ENCODE assay signal across 17 cellular contexts in genomic region chr10:98382691-98383101, GRCh38. TPM values are rescaled to one million over a fixed set of nuclear protein-coding genes. Genes with fewer than 3 reads are reported as not detected.
DNase-seq lines count a peak whose midpoint lies in the region; FAIRE-seq and TF ChIP-seq lines count a peak whose summit lies in the region.
"Had no signal": no experiment of that assay in that cellular context is flagged by ENCODE, and none has a peak within 500 bp of the region (broad histone marks: within the 10 kb centered on the region; RNA-seq: fewer than 3 reads in every experiment).

No MANE protein-coding gene starts in this region.

- no peaks in the 10 kb centered on the region for H3K36me3 Mint-ChIP-seq in activated CD4-positive, alpha-beta T cell treated with anti-CD3 and anti-CD28 coated beads, Interleukin-2, amount 10 ng/mL, durations not matched to agents 7 days and 5 days (ENCODE audit: low read depth)

- 72 to 77% methylated on average over 3 to 5 of the region's 5 CpGs for WGBS in testis, 2 donors

- H3K79me2 ChIP-seq in PC-9 (ENCODE audit: low read depth) (no peaks in the 10 kb centered on the region), endothelial cell of umbilical vein (ENCODE audit: control insufficient read depth, insufficient read depth, low read length) (no peaks in the 10 kb centered on the region)

- POLR2A ChIA-PET in PC-9 (lab: Charles Lee; ENCODE audit: unreplicated experiment) (no interaction called here), endothelial cell of umbilical vein (lab: Charles Lee) (no interaction called here)
- POLR2A ChIA-PET in activated CD4-positive, alpha-beta T cell treated with anti-CD3 and anti-CD28 coated beads, Interleukin-2, amount 10 ng/mL, durations not matched to agents 7 days and 5 days (lab: Charles Lee) = no interaction called here

- H3K4me3 Mint-ChIP-seq in activated CD4-positive, alpha-beta T cell treated with anti-CD3 and anti-CD28 coated beads, Interleukin-2, amount 10 ng/mL, durations not matched to agents 7 days and 5 days = no peak overlapping the region
- H3K4me3 Mint-ChIP-seq: CD4-positive, alpha-beta T cell had no signal

- H3K9me2 ChIP-seq in PC-9 (ENCODE audit: insufficient read depth) = no peaks in the 10 kb centered on the region

- TF ChIP-seq POLR2A in endothelial cell of umbilical vein (IDR thresholded peaks at IDR 0.05; ENCODE audit: low read depth, low read length) = no peak
- no peak for TF ChIP-seq POLR2A in testis (IDR thresholded peaks at IDR 0.05)

- no peak overlapping the region for H3K4me3 ChIP-seq in PC-9
- no peak overlapping the region for H3K4me3 ChIP-seq in endothelial cell of umbilical vein (replicated peaks in 1 of 3; ENCODE audit: insufficient read depth in 1 of 3, low read depth in 1 of 3, low read length in 3 of 3)
- H3K4me3 ChIP-seq in testis = no peak overlapping the region

- H3K9me1 ChIP-seq in endothelial cell of umbilical vein (replicated peaks; ENCODE audit: control insufficient read depth, extremely low read depth, insufficient read depth, low read length) = no peaks in the 10 kb centered on the region

- no peaks in the 10 kb centered on the region for H3K27me3 Mint-ChIP-seq in activated CD4-positive, alpha-beta T cell treated with anti-CD3 and anti-CD28 coated beads, Interleukin-2, amount 10 ng/mL, durations not matched to agents 7 days and 5 days
- H3K27me3 Mint-ChIP-seq: CD4-positive, alpha-beta T cell had no signal

- H3K27ac ChIP-seq in PC-9 = peak overlapping the region; percentile 57; the same call in 1 of the 2 replicates
- H3K27ac ChIP-seq in endothelial cell of umbilical vein (ENCODE audit: insufficient read depth, low read depth, low read length) = no peak overlapping the region
- H3K27ac ChIP-seq in testis = no peak overlapping the region

- H3K36me3 ChIP-seq in PC-9 (ENCODE audit: low read depth) = no peaks in the 10 kb centered on the region
- no peaks in the 10 kb centered on the region for H3K36me3 ChIP-seq in endothelial cell of umbilical vein (ENCODE audit: control insufficient read depth in 2 of 2, extremely low read depth in 1 of 2, insufficient read depth in 2 of 2, low read length in 2 of 2)
- H3K36me3 ChIP-seq in testis (ENCODE audit: low read depth, missing control alignments) = no peaks in the 10 kb centered on the region
- H3K36me3 ChIP-seq: BE2C had no signal

- H3K27ac Mint-ChIP-seq in activated CD4-positive, alpha-beta T cell treated with anti-CD3 and anti-CD28 coated beads, Interleukin-2, amount 10 ng/mL, durations not matched to agents 7 days and 5 days = no peak overlapping the region
- H3K27ac Mint-ChIP-seq: CD4-positive, alpha-beta T cell had no signal

- no peak for DNase-seq in PC-9
- DNase-seq in endothelial cell of umbilical vein (ENCODE audit: low read depth, low spot score) = no peak
- DNase-seq in myocyte (ENCODE audit: low read depth) = peak; percentile 47
- DNase-seq in testis = peak; percentile 26
- DNase-seq in NCI-H187 (lab: John Stamatoyannopoulos, UW) = no peak
- DNase-seq in activated CD4-positive, alpha-beta T cell treated with anti-CD3 and anti-CD28 coated beads, Interleukin-2, amount 10 ng/mL, durations not matched to agents 7 days and 5 days = no peak
- DNase-seq in DMS153 treated with DMSO at 0.1 percent for 48 hours (lab: John Stamatoyannopoulos, UW; ENCODE audit: unreplicated experiment) = no peak
- DNase-seq: BE2C; CD4-positive, alpha-beta T cell; DMS53; H7; NCI-H1417; NCI-H2029; NCI-H2171; NCI-H446; NCI-H774 had no signal

- peaks cover 11% of the 10 kb centered on the region for H3K4me1 ChIP-seq in PC-9 (replicated peaks; ENCODE audit: insufficient read depth)
- no peaks in the 10 kb centered on the region for H3K4me1 ChIP-seq in endothelial cell of umbilical vein (ENCODE audit: control insufficient read depth, extremely low read depth, insufficient read depth, low read length)
- no peaks in the 10 kb centered on the region for H3K4me1 ChIP-seq in testis
- H3K4me1 ChIP-seq: BE2C had no signal

- H3K4me1 Mint-ChIP-seq in activated CD4-positive, alpha-beta T cell treated with anti-CD3 and anti-CD28 coated beads, Interleukin-2, amount 10 ng/mL, durations not matched to agents 7 days and 5 days = no peaks in the 10 kb centered on the region

- H3K9me3 Mint-ChIP-seq in activated CD4-positive, alpha-beta T cell treated with anti-CD3 and anti-CD28 coated beads, Interleukin-2, amount 10 ng/mL, durations not matched to agents 7 days and 5 days = no peaks in the 10 kb centered on the region
- H3K9me3 Mint-ChIP-seq: CD4-positive, alpha-beta T cell had no signal

- dilution Hi-C loops in endothelial cell of umbilical vein (cut with MboI; ENCODE audit: extremely low pct_ligation_motif_present, low sequenced_read_pairs) = no loop called here

- H3K27me3 ChIP-seq in PC-9 (ENCODE audit: insufficient read depth, low read depth) (no peaks in the 10 kb centered on the region), endothelial cell of umbilical vein (ENCODE audit: control insufficient read depth in 2 of 2, insufficient read depth in 2 of 2, low read length in 2 of 2) (no peaks in the 10 kb centered on the region), testis (no peaks in the 10 kb centered on the region)
- H3K27me3 ChIP-seq: BE2C had no signal

- no peak overlapping the region for H2AFZ ChIP-seq in PC-9
- H2AFZ ChIP-seq in endothelial cell of umbilical vein (ENCODE audit: low read depth, low read length) = no peak overlapping the region

- TF ChIP-seq CTCF in PC-9 (conservative IDR thresholded peaks at IDR 0.05) = no peak
- TF ChIP-seq CTCF in endothelial cell of umbilical vein (IDR thresholded peaks at IDR 0.05; ENCODE audit: extremely low read depth in 1 of 2, insufficient read depth in 1 of 2, low read depth in 1 of 2, low read length in 2 of 2) = no peak
- no peak for TF ChIP-seq CTCF in testis (IDR thresholded peaks at IDR 0.05)

- H3K4me2 ChIP-seq in PC-9 (no peak overlapping the region), endothelial cell of umbilical vein (ENCODE audit: insufficient read depth, low read length) (no peak overlapping the region)

- BruUV-seq in PC-9 (replicated peaks; lab: Mats Ljungman, UMichigan) = no TSS peak
- BruUV-seq in endothelial cell of umbilical vein (replicated peaks; lab: Mats Ljungman, UMichigan) = no TSS peak

- H3K9me3 ChIP-seq in PC-9 (ENCODE audit: insufficient read depth, low read depth) = no peaks in the 10 kb centered on the region
- H3K9me3 ChIP-seq in endothelial cell of umbilical vein (replicated peaks; ENCODE audit: control insufficient read depth, insufficient read depth, low read length) = no peaks in the 10 kb centered on the region
- H3K9me3 ChIP-seq in testis = no peaks in the 10 kb centered on the region
- H3K9me3 ChIP-seq: BE2C had no signal

- CTCF ChIA-PET in PC-9 (lab: Charles Lee) = no interaction called here
- CTCF ChIA-PET in endothelial cell of umbilical vein (lab: Charles Lee) = interaction anchor here (1.2 kb wide), 1 partner anchor 9 kb away, joined by 3 read pairs; no protein-coding TSS in a partner anchor
- CTCF ChIA-PET in activated CD4-positive, alpha-beta T cell treated with anti-CD3 and anti-CD28 coated beads, Interleukin-2, amount 10 ng/mL, durations not matched to agents 7 days and 5 days (lab: Charles Lee) = interaction anchor here (1.9 kb wide), 1 partner anchor 11 kb away, joined by 5 read pairs; no protein-coding TSS in a partner anchor

- FAIRE-seq in endothelial cell of umbilical vein (lab: Jason Lieb, UNC) = peak; percentile 26
- FAIRE-seq: GM19239 had no signal

- no peak overlapping the region for H3K9ac ChIP-seq in endothelial cell of umbilical vein (replicated peaks; ENCODE audit: extremely low read depth, insufficient read depth, low read length)

- intact Hi-C loops in PC-9 (cut with micrococcal nuclease; ENCODE audit: unreplicated experiment) = no loop called here
- intact Hi-C loops in endothelial cell of umbilical vein (cut with micrococcal nuclease) = no loop called here
- intact Hi-C loops in testis (cut with DNase I; ENCODE audit: low total_unique reads) = no loop called here

- H4K20me1 ChIP-seq in PC-9 (ENCODE audit: insufficient read depth) (no peaks in the 10 kb centered on the region), endothelial cell of umbilical vein (replicated peaks; ENCODE audit: control insufficient read depth, extremely low read depth, insufficient read depth, low read length) (no peaks in the 10 kb centered on the region)

- H3F3A ChIP-seq in PC-9 (ENCODE audit: insufficient read depth, low read depth) = no peaks in the 10 kb centered on the region; the same call in 1 of the 2 replicates

TF ChIP-seq in endothelial cell of umbilical vein, 7 proteins besides CTCF, POLR2A, EP300 and RAD21:
- TF ChIP-seq GATA2 (IDR thresholded peaks at IDR 0.05; ENCODE audit: insufficient read depth, insufficient read length, low read depth, low read length) (no peak), JUN (IDR thresholded peaks at IDR 0.05; ENCODE audit: borderline replicate concordance, insufficient read depth, insufficient read length, low read depth) (no peak), POLR2AphosphoS5 (IDR thresholded peaks at IDR 0.05; ENCODE audit: insufficient read depth, low read depth, low read length) (no peak), MYC (IDR thresholded peaks at IDR 0.05; ENCODE audit: low read depth, low read length) (no peak), FOS (IDR thresholded peaks at IDR 0.05; ENCODE audit: borderline replicate concordance, insufficient read depth, low read length) (no peak), EZH2 (IDR thresholded peaks at IDR 0.05; ENCODE audit: borderline replicate concordance, low read depth, low read length, severe bottlenecking) (no peak), MAX (IDR thresholded peaks at IDR 0.05; ENCODE audit: insufficient read depth, insufficient read length) (no peak)

RNA-seq across cellular contexts. Expression of gene PYROXD2, which starts 32.3 kb away (rescaled TPM):
- total RNA-seq in PC-9 (2021) (28.0 and 28.2 TPM in 2 replicates), endothelial cell of umbilical vein (7.0 TPM in 2 replicates), myocyte (7.3 and 9.7 TPM in 2 replicates), testis (10 to 100 TPM; 10.2 to 20.2 TPM)
- polyA plus RNA-seq in endothelial cell of umbilical vein (11.8 and 13.7 TPM in 2 replicates), testis (ENCODE audit: insufficient read depth, low read depth, low replicate concordance) (13.0 TPM)
- polyA plus RNA-seq in endothelial cell of umbilical vein (2011; cell fraction: cytosol; rRNA removed) = 6.6 and 6.9 TPM in 2 replicates
- polyA plus RNA-seq in endothelial cell of umbilical vein (2011; cell fraction: nucleus; rRNA removed) = 63.3 and 69.4 TPM in 2 replicates
- 4.3 and 7.6 TPM in 2 replicates for polyA plus RNA-seq in endothelial cell of umbilical vein (2012)
- 3.7 and 4.3 TPM in 2 replicates for polyA minus RNA-seq in endothelial cell of umbilical vein
- 2.3 TPM for polyA minus RNA-seq in endothelial cell of umbilical vein (2011; cell fraction: cytosol; rRNA and poly(A)+ RNA removed)
- polyA minus RNA-seq in endothelial cell of umbilical vein (2011; cell fraction: nucleus; rRNA and poly(A)+ RNA removed) = 7.3 and 8.6 TPM in 2 replicates
- 10.3 TPM for polyA plus RNA-seq in myocyte (2012)
- 1 to 10 TPM; 6.2 to 10.0 TPM for total RNA-seq in activated CD4-positive, alpha-beta T cell treated with anti-CD3 and anti-CD28 coated beads, Interleukin-2, amount 10 ng/mL, durations not matched to agents 7 days and 5 days

Comparison
In these comparisons a context has a peak if more than half of its experiments do, and no peak if none do; other contexts are left out.
1. DNase-seq: peak in myocyte (single experiment) and testis (single experiment); none in PC-9 (0 of 2), endothelial cell of umbilical vein (single experiment), NCI-H187 (0 of 2), activated CD4-positive, alpha-beta T cell treated with anti-CD3 and anti-CD28 coated beads, Interleukin-2, amount 10 ng/mL, durations not matched to agents 7 days and 5 days (single experiment) and DMS153 treated with DMSO at 0.1 percent for 48 hours (single experiment).